8 cellular contexts compared by ENCODE assay signal in genomic region chr9:128203024-128203841, GRCh38. TPM values are rescaled to one million over a fixed set of nuclear protein-coding genes. Genes with fewer than 3 reads are reported as not detected.
DNase-seq lines count a peak whose midpoint lies in the region; ATAC-seq and TF ChIP-seq lines count a peak whose summit lies in the region.

Gene DNM1 (plus strand): TSS chr9:128203379. CDS start chr9:128203471, 92 bp downstream.

- in situ Hi-C loops in GM13977 (cut with MboI; ENCODE audit: low pct_unique_long_range_greater_than_20kb, low sequenced_read_pairs, unreplicated experiment), result no loop called here

- H3K9me3 ChIP-seq in mesodermal cell (ENCODE audit: control insufficient read depth, low read length), result peaks cover 4% of the 10 kb centered on the region

- H3K27ac Mint-ChIP-seq in endothelial cell (ENCODE audit: unreplicated experiment), result peak within 1 kb of the TSS; percentile 42

- H3K9me3 Mint-ChIP-seq in endothelial cell (ENCODE audit: unreplicated experiment), result no peaks in the 10 kb centered on the region

- H3K4me1 ChIP-seq in mesodermal cell (ENCODE audit: control insufficient read depth, insufficient read depth, low read length, poor library complexity, severe bottlenecking), result peaks cover 15% of the 10 kb centered on the region

- peak; percentile 80 for ATAC-seq in HG03135 (IDR thresholded peaks at IDR 0.05; ENCODE audit: unreplicated experiment)

- H3K4me3 ChIP-seq in mesodermal cell (ENCODE audit: extremely low read depth, insufficient read depth, low read length, poor library complexity, severe bottlenecking), result peak within 1 kb of the TSS; percentile 77

- WGBS in mesodermal cell (ENCODE audit: insufficient coverage in 2 of 2), 2 experiments, result 1% methylated on average over 57 to 61 of the region's 91 CpGs

- H3K4me3 Mint-ChIP-seq in endothelial cell (ENCODE audit: unreplicated experiment), result peak within 1 kb of the TSS; percentile 89

- peak; percentile 97 for DNase-seq in 8988T
- DNase-seq in GM13977 (ENCODE audit: low spot score), result peak; percentile 99
- peak; percentile 80 for DNase-seq in NCI-H774 (lab: John Stamatoyannopoulos, UW)
- DNase-seq in activated CD8-positive, alpha-beta memory T cell treated with anti-CD3 and anti-CD28 coated beads, Interleukin-2, amount 50 U/mL, for 1 hour (ENCODE audit: extremely low read depth), result peak; percentile 7
- DNase-seq in endothelial cell (ENCODE audit: low spot score), result peak; percentile 79
- peak; percentile 60 for DNase-seq in stimulated activated CD8-positive, alpha-beta memory T cell treated with anti-CD3 and anti-CD28 coated beads, Interleukin-15, amount 100 ng/mL, for 24 hours (ENCODE audit: low read depth)

- peaks cover 10% of the 10 kb centered on the region for H3K36me3 Mint-ChIP-seq in endothelial cell (ENCODE audit: low read depth, unreplicated experiment)

- peaks cover 16% of the 10 kb centered on the region for H3K4me1 Mint-ChIP-seq in endothelial cell (ENCODE audit: unreplicated experiment)

- peak within 1 kb of the TSS; percentile 62 for H3K27ac ChIP-seq in mesodermal cell (ENCODE audit: low read depth, low read length, severe bottlenecking)

- H3K27me3 Mint-ChIP-seq in endothelial cell (ENCODE audit: unreplicated experiment), result peaks cover 16% of the 10 kb centered on the region

- H3K36me3 ChIP-seq in mesodermal cell (ENCODE audit: control insufficient read depth, insufficient read depth, low read length), result no peaks in the 10 kb centered on the region

- peak; percentile 95 for TF ChIP-seq CTCF in GM13977 (IDR thresholded peaks at IDR 0.05; ENCODE audit: extremely low read depth, insufficient read depth, missing control alignments)
- peak; percentile 98 for TF ChIP-seq CTCF in endothelial cell (IDR thresholded peaks at IDR 0.05; ENCODE audit: unreplicated experiment)

RNA-seq across cellular contexts. Expression of gene DNM1, which starts in this region (rescaled TPM):
- total RNA-seq in endothelial cell (ENCODE audit: unreplicated experiment), result 8.0 TPM
- 49.9 TPM for polyA plus RNA-seq in mesodermal cell (2013, experiment 1 of 2)
- polyA plus RNA-seq in mesodermal cell (2013, experiment 2 of 2), result 38.6 TPM

Comparison
In these comparisons a context has a peak if more than half of its experiments do, and no peak if none do; other contexts are left out.
1. Peak in every context shown above with its lines: DNase-seq, ATAC-seq, H3K4me3 ChIP-seq and H3K27ac ChIP-seq.
2. DNase-seq: peak in every context shown above with its lines; median percentile 99 in GM13977; 97 in 8988T; 80 in NCI-H774; 79 in endothelial cell; 60 in stimulated activated CD8-positive, alpha-beta memory T cell treated with anti-CD3 and anti-CD28 coated beads, Interleukin-15, amount 100 ng/mL, for 24 hours; 7 in activated CD8-positive, alpha-beta memory T cell treated with anti-CD3 and anti-CD28 coated beads, Interleukin-2, amount 50 U/mL, for 1 hour.